8 cellular contexts compared by ENCODE assay signal in the genomic region with DNA sequence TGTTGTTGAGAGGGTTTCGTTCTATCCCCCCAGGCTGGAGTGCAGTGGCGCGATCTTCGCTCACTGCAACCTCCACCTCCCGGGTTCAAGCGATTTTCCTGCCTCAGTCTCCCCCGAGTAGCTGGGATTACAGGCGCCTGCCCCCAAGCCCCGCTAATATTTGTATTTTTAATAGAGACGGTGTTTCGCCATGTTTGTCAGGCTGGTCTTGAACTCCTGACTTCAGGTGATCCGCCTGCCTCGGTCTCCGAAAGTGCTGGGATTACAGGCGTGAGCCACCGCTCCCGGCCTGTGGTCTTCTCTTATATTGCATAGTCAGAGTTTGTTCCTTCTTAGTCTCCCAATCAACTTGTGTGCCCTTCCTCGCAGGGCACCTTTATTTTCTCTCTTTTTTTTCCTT. TPM values are rescaled to one million over a fixed set of nuclear protein-coding genes. Genes with fewer than 3 reads are reported as not detected.
A peak's percentile ranks its signal among the peaks of the same experiment; 100 is the strongest.
DNase-seq lines count a peak whose midpoint lies in the region; ATAC-seq, FAIRE-seq and TF ChIP-seq lines count a peak whose summit lies in the region.
"Not testable (repeated sequence)": the region's sequence is repeated elsewhere in the genome, so short reads cannot be mapped to it uniquely, and the experiment has no call there.

No MANE protein-coding gene starts in this region.

- not testable (repeated sequence) for H4K20me1 ChIP-seq in K562 (replicated peaks; ENCODE audit: control insufficient read depth, insufficient read depth, low read length)

- not testable (repeated sequence) for H2AFZ ChIP-seq in K562 (ENCODE audit: low read depth, low read length); mesenchymal stem cell (ENCODE audit: low read depth, low read length)

- not testable (repeated sequence) for H3K14ac ChIP-seq in mesenchymal stem cell (ENCODE audit: low read length in 2 of 2)

- BruUV-seq in K562 (replicated peaks; lab: Mats Ljungman, UMichigan) = not testable (repeated sequence)

- peak overlapping the region; percentile 69 for H3K4me3 Mint-ChIP-seq in activated CD4-positive, alpha-beta T cell treated with anti-CD3 and anti-CD28 coated beads, Interleukin-2, amount 10 ng/mL, durations not matched to agents 7 days and 5 days

- H3K9ac ChIP-seq in ES-I3 (ENCODE audit: low read depth, low read length) (peak overlapping the region; percentile 76), mesenchymal stem cell (ENCODE audit: low read length) (peak overlapping the region; percentile 65)
- not testable (repeated sequence) for H3K9ac ChIP-seq in K562 (ENCODE audit: insufficient read depth in 1 of 2, low read depth in 2 of 2, low read length in 2 of 2)

- peaks cover 21% of the 10 kb centered on the region for H3K36me3 Mint-ChIP-seq in activated CD4-positive, alpha-beta T cell treated with anti-CD3 and anti-CD28 coated beads, Interleukin-2, amount 10 ng/mL, durations not matched to agents 7 days and 5 days (ENCODE audit: low read depth)

- H4K91ac ChIP-seq in mesenchymal stem cell (ENCODE audit: low read length) = not testable (repeated sequence)

- not testable (repeated sequence) for H3K18ac ChIP-seq in mesenchymal stem cell (ENCODE audit: low read depth in 1 of 2, low read length in 2 of 2)

- H4K8ac ChIP-seq in mesenchymal stem cell (ENCODE audit: low read length) = not testable (repeated sequence)

- not testable (repeated sequence) for FAIRE-seq in K562 (lab: Jason Lieb, UNC)

- not testable (repeated sequence) for H3K9me1 ChIP-seq in K562 (ENCODE audit: control insufficient read depth, insufficient read depth, low read length)

- not testable (repeated sequence) for H2BK5ac ChIP-seq in mesenchymal stem cell (ENCODE audit: low read depth, low read length, poor library complexity, severe bottlenecking)

- not testable (repeated sequence) for TF ChIP-seq RAD21 in K562 (CRISPR knock-in tag; conservative IDR thresholded peaks at IDR 0.05 in 1 of 2, IDR thresholded peaks at IDR 0.05 in 1 of 2)

- not testable (repeated sequence) for H2AK5ac ChIP-seq in mesenchymal stem cell (ENCODE audit: low read length, severe bottlenecking)

- H2BK120ac ChIP-seq in mesenchymal stem cell (ENCODE audit: low read depth, low read length) = not testable (repeated sequence)

- not testable (repeated sequence) for TF ChIP-seq POLR2A in NB4 (IDR thresholded peaks at IDR 0.05; ENCODE audit: extremely low read depth, insufficient read length); K562 (conservative IDR thresholded peaks at IDR 0.05); sigmoid colon (IDR thresholded peaks at IDR 0.05); upper lobe of left lung (IDR thresholded peaks at IDR 0.05)

- WGBS in K562 (ENCODE audit: insufficient coverage, low coverage, missing lambda C conversion rate) = 91% methylated on average over 18 of the region's 18 CpGs
- 60% methylated on average over 17 of the region's 18 CpGs for WGBS in mesenchymal stem cell
- 67 to 85% methylated on average over 18 of the region's 18 CpGs for WGBS in sigmoid colon, 2 donors
- 51 to 62% methylated on average over 18 of the region's 18 CpGs for WGBS in upper lobe of left lung, 2 donors

- H3K36me3 ChIP-seq in ES-I3 (ENCODE audit: insufficient read depth, low read length); mesenchymal stem cell (ENCODE audit: control insufficient read depth in 1 of 2, insufficient read depth in 2 of 2, low read depth in 1 of 2, low read length in 2 of 2); upper lobe of left lung: not testable (repeated sequence)
- H3K36me3 ChIP-seq in K562 (ENCODE audit: control insufficient read depth, insufficient read depth, low read length) = peaks cover 34% of the 10 kb centered on the region; the same call in 2 of the 3 replicates
- H3K36me3 ChIP-seq in sigmoid colon = peaks cover 0 to 10% (median 2%) of the 10 kb centered on the region in 4 donors

- H3K27me3 ChIP-seq in K562 (ENCODE audit: control insufficient read depth in 2 of 2, insufficient read depth in 2 of 2, low read length in 2 of 2); mesenchymal stem cell (ENCODE audit: control insufficient read depth in 1 of 2, insufficient read depth in 1 of 2, low read length in 2 of 2); sigmoid colon; upper lobe of left lung: not testable (repeated sequence)

- H2BK12ac ChIP-seq in mesenchymal stem cell (ENCODE audit: low read length in 2 of 2) = not testable (repeated sequence)

- H3K4me1 Mint-ChIP-seq in activated CD4-positive, alpha-beta T cell treated with anti-CD3 and anti-CD28 coated beads, Interleukin-2, amount 10 ng/mL, durations not matched to agents 7 days and 5 days = peaks cover 60% of the 10 kb centered on the region

- in situ Hi-C loops in K562 (cut with MboI) = not testable (repeated sequence)

- CTCF ChIA-PET in activated CD4-positive, alpha-beta T cell treated with anti-CD3 and anti-CD28 coated beads, Interleukin-2, amount 10 ng/mL, durations not matched to agents 7 days and 5 days (lab: Charles Lee); K562 (lab: Yijun Ruan, JAX; ENCODE audit: low intra/inter-chr PET ratio): not testable (repeated sequence)

- H3K27me3 Mint-ChIP-seq in activated CD4-positive, alpha-beta T cell treated with anti-CD3 and anti-CD28 coated beads, Interleukin-2, amount 10 ng/mL, durations not matched to agents 7 days and 5 days = not testable (repeated sequence)

- DNase-seq in NB4 (ENCODE audit: low read depth) = peak; percentile 47
- not testable (repeated sequence) for DNase-seq in activated CD4-positive, alpha-beta T cell treated with anti-CD3 and anti-CD28 coated beads, Interleukin-2, amount 10 ng/mL, durations not matched to agents 7 days and 5 days; K562 (ENCODE audit: extremely low read depth in 1 of 4, low spot score in 3 of 4); fibroblast of mammary gland (ENCODE audit: low read depth); mesenchymal stem cell
- DNase-seq in sigmoid colon = peak; percentile 47
- peak in 1 of 2 donors; percentile 28 for DNase-seq in upper lobe of left lung

- H3K79me1 ChIP-seq in mesenchymal stem cell (replicated peaks; ENCODE audit: low read length, poor library complexity, severe bottlenecking) = not testable (repeated sequence)

- POLR2A ChIA-PET in activated CD4-positive, alpha-beta T cell treated with anti-CD3 and anti-CD28 coated beads, Interleukin-2, amount 10 ng/mL, durations not matched to agents 7 days and 5 days (lab: Charles Lee) = not testable (repeated sequence)
- POLR2A ChIA-PET in K562 (lab: Yijun Ruan, JAX) = interaction anchor here (6.3 kb wide), 1 partner anchor 11 kb away, joined by 42 read pairs; no protein-coding TSS in a partner anchor

- H3K9me3 Mint-ChIP-seq in activated CD4-positive, alpha-beta T cell treated with anti-CD3 and anti-CD28 coated beads, Interleukin-2, amount 10 ng/mL, durations not matched to agents 7 days and 5 days = not testable (repeated sequence)

- H3K4me3 ChIP-seq in NB4 (ENCODE audit: low read depth, low read length) (peak overlapping the region; percentile 90), fibroblast of mammary gland (ENCODE audit: control insufficient read depth, low read depth, low read length) (peak overlapping the region; percentile 33), mesenchymal stem cell (ENCODE audit: insufficient read depth in 1 of 2, low read depth in 1 of 2, low read length in 2 of 2) (peak overlapping the region in 1 of 2 experiments; percentile 73), sigmoid colon (peak overlapping the region in 1 of 4 donors; percentile 21), upper lobe of left lung (peak overlapping the region in 3 of 4 donors; percentile 13 to 100 (median 100))
- not testable (repeated sequence) for H3K4me3 ChIP-seq in K562

- not testable (repeated sequence) for ATAC-seq in K562; upper lobe of left lung (ENCODE audit: low FRiP score in 2 of 2)

- H2BK15ac ChIP-seq in mesenchymal stem cell (ENCODE audit: low read depth, poor library complexity, severe bottlenecking) = not testable (repeated sequence)

- not testable (repeated sequence) for H3K4ac ChIP-seq in mesenchymal stem cell (ENCODE audit: low read depth in 1 of 2, low read length in 2 of 2)

- not testable (repeated sequence) for H3K9me3 ChIP-seq in ES-I3 (ENCODE audit: control insufficient read depth, insufficient read depth, low read length); K562 (replicated peaks; ENCODE audit: control insufficient read depth, insufficient read depth, low read depth, low read length); mesenchymal stem cell (ENCODE audit: control insufficient read depth, low read length); sigmoid colon; upper lobe of left lung

- intact Hi-C loops in K562 (cut with micrococcal nuclease); sigmoid colon (cut with DNase I): not testable (repeated sequence)

- H3K4me1 ChIP-seq in ES-I3 (ENCODE audit: insufficient read depth, low read length) = peaks cover 32% of the 10 kb centered on the region
- peaks cover 25 to 54% of the 10 kb centered on the region in 2 experiments for H3K4me1 ChIP-seq in K562 (replicated peaks in 1 of 2; ENCODE audit: control insufficient read depth in 2 of 2, insufficient read depth in 2 of 2, low read length in 2 of 2)
- H3K4me1 ChIP-seq in mesenchymal stem cell (ENCODE audit: control insufficient read depth, insufficient read depth, low read depth, low read length) = peaks cover 30% of the 10 kb centered on the region
- H3K4me1 ChIP-seq in sigmoid colon = peaks cover 0 to 73% (median 65%) of the 10 kb centered on the region in 4 donors
- peaks cover 60 to 78% (median 67%) of the 10 kb centered on the region in 4 donors for H3K4me1 ChIP-seq in upper lobe of left lung

- H3K4me2 ChIP-seq in K562 (ENCODE audit: insufficient read depth, low read length) = peak overlapping the region; percentile 58; the same call in 1 of the 2 replicates
- H3K4me2 ChIP-seq in mesenchymal stem cell (ENCODE audit: low read length, poor library complexity, severe bottlenecking) = not testable (repeated sequence)

- not testable (repeated sequence) for TF ChIP-seq CTCF in NB4 (IDR thresholded peaks at IDR 0.05; ENCODE audit: low read depth, low read length); K562 (IDR thresholded peaks at IDR 0.05 in 2 of 3, conservative IDR thresholded peaks at IDR 0.05 in 1 of 3; ENCODE audit: insufficient read depth in 2 of 3, low read depth in 1 of 3, low read length in 3 of 3); fibroblast of mammary gland (conservative IDR thresholded peaks at IDR 0.05; ENCODE audit: control insufficient read depth, insufficient read depth, low read depth, low read length); sigmoid colon (IDR thresholded peaks at IDR 0.05); upper lobe of left lung (IDR thresholded peaks at IDR 0.05)

- not testable (repeated sequence) for H3K23ac ChIP-seq in mesenchymal stem cell (ENCODE audit: low read length in 2 of 2)

- peaks cover 81% of the 10 kb centered on the region for H3K79me2 ChIP-seq in K562 (ENCODE audit: control insufficient read depth, insufficient read depth, low read length)

- H3K27ac Mint-ChIP-seq in activated CD4-positive, alpha-beta T cell treated with anti-CD3 and anti-CD28 coated beads, Interleukin-2, amount 10 ng/mL, durations not matched to agents 7 days and 5 days = peak overlapping the region; percentile 80

- not testable (repeated sequence) for TF ChIP-seq EP300 in K562 (IDR thresholded peaks at IDR 0.05; ENCODE audit: low read length); sigmoid colon (IDR thresholded peaks at IDR 0.05); upper lobe of left lung (IDR thresholded peaks at IDR 0.05)

- not testable (repeated sequence) for H3K27ac ChIP-seq in K562 (ENCODE audit: extremely low read depth, low read depth, low read length)
- peak overlapping the region; percentile 70 for H3K27ac ChIP-seq in mesenchymal stem cell (ENCODE audit: low read length, poor library complexity, severe bottlenecking)
- peak overlapping the region; percentile 99 to 100 (median 99) for H3K27ac ChIP-seq in sigmoid colon
- peak overlapping the region; percentile 86 to 100 (median 98) for H3K27ac ChIP-seq in upper lobe of left lung

RNA-seq across cellular contexts. Expression of a gene that starts 2.7 kb away (rescaled TPM):
- total RNA-seq in activated CD4-positive, alpha-beta T cell treated with anti-CD3 and anti-CD28 coated beads, Interleukin-2, amount 10 ng/mL, durations not matched to agents 7 days and 5 days = 100 to 1,000 TPM; 162 to 163 TPM
- 354 and 727 TPM in 2 replicates for total RNA-seq in K562 (2011; cell fraction: chromatin; rRNA removed; ENCODE audit: low replicate concordance)
- 159 and 162 TPM in 2 replicates for total RNA-seq in K562 (2011; cell fraction: nucleolus; rRNA removed)
- 250 and 342 TPM in 2 replicates for total RNA-seq in K562 (2011; cell fraction: nucleoplasm; rRNA removed)
- total RNA-seq in K562 (2014; rRNA removed) = 90.0 and 141 TPM in 2 replicates
- 112 and 113 TPM in 2 replicates for total RNA-seq in K562 (2014; rRNA removed; fragmentation: Illumina TruSeq; extraction: Trizol)
- 96.8 and 103 TPM in 2 replicates for total RNA-seq in K562 (2015; rRNA removed; fragmentation: Illumina TruSeq; extraction: Trizol)
- total RNA-seq in K562 (2021) = 161 and 162 TPM in 2 replicates
- 65.7 and 70.5 TPM in 2 replicates for polyA plus RNA-seq in K562 (2011; rRNA removed)
- polyA plus RNA-seq in K562 (2011; cell fraction: cytosol; rRNA removed) = 23.9 and 71.9 TPM in 2 replicates
- polyA plus RNA-seq in K562 (2011; cell fraction: nucleus; rRNA removed) = 147 and 175 TPM in 2 replicates
- 83.7 and 98.2 TPM in 2 replicates for polyA plus RNA-seq in K562 (2012)
- 112 and 138 TPM in 2 replicates for polyA plus RNA-seq in K562 (2014; fragmentation: Illumina TruSeq; extraction: Trizol)
- polyA plus RNA-seq in K562 (2014; fragmentation: Nextera tagmentation; extraction: Ambion mirVana) = 10 to 100 TPM in 1 of 2 experiments, 1 to 10 TPM in 1; 8.4 to 12.6 TPM
- polyA plus RNA-seq in K562 (2014; rRNA removed) = 79.2 and 80.5 TPM in 2 replicates
- polyA minus RNA-seq in K562 (2011; rRNA and poly(A)+ RNA removed) = 52.0 and 61.9 TPM in 2 replicates
- 42.7 and 48.1 TPM in 2 replicates for polyA minus RNA-seq in K562 (2011; cell fraction: cytosol; rRNA and poly(A)+ RNA removed)
- polyA minus RNA-seq in K562 (2011; cell fraction: nucleus; rRNA and poly(A)+ RNA removed) = 73.9 and 81.9 TPM in 2 replicates
- polyA plus RNA-seq in mesenchymal stem cell (2013, experiment 1 of 2) = 161 TPM
- polyA plus RNA-seq in mesenchymal stem cell (2013, experiment 2 of 2) = 164 TPM
- 100 to 1,000 TPM; 113 to 181 (median 142) TPM for total RNA-seq in sigmoid colon
- polyA plus RNA-seq in sigmoid colon = 10 to 100 TPM in 2 of 3 donors, 1 to 10 TPM in 1; 9.6 to 40.0 (median 26.4) TPM
- 100 to 1,000 TPM; 138 to 506 (median 219) TPM for total RNA-seq in upper lobe of left lung
